22 cellular contexts compared by ENCODE assay signal in genomic region chr3:44918581-44918980, GRCh38. TPM values are rescaled to one million over a fixed set of nuclear protein-coding genes. Genes with fewer than 3 reads are reported as not detected.
DNase-seq lines count a peak whose midpoint lies in the region; ATAC-seq, FAIRE-seq and TF ChIP-seq lines count a peak whose summit lies in the region.
"Had no signal": no experiment of that assay in that cellular context is flagged by ENCODE, and none has a peak within 500 bp of the region (broad histone marks: within the 10 kb centered on the region; RNA-seq: fewer than 3 reads in every experiment).

No MANE protein-coding gene starts in this region.

- no peak overlapping the region for H2BK12ac ChIP-seq in neuronal stem cell (ENCODE audit: low read length)

- no peaks in the 10 kb centered on the region for H3K9me1 ChIP-seq in K562 (ENCODE audit: control insufficient read depth, insufficient read depth, low read length)

- H3K9me3 ChIP-seq in K562 (replicated peaks; ENCODE audit: control insufficient read depth, insufficient read depth, low read depth, low read length) (no peaks in the 10 kb centered on the region), neuronal stem cell (replicated peaks in 1 of 2; ENCODE audit: control insufficient read depth in 2 of 2, insufficient read depth in 1 of 2, low read depth in 1 of 2, low read length in 2 of 2) (no peaks in the 10 kb centered on the region), PC-9 (ENCODE audit: insufficient read depth, low read depth) (no peaks in the 10 kb centered on the region)
- H3K9me3 ChIP-seq: BLaER1, Peyer's patch had no signal

- no peak overlapping the region for H2BK5ac ChIP-seq in neuronal stem cell (ENCODE audit: low read length)

- intact Hi-C loops in K562 (cut with micrococcal nuclease), result loop anchor here (5.0 kb wide), 1 partner anchor 104 kb away; no protein-coding TSS in a partner anchor
- intact Hi-C loops in PC-9 (cut with micrococcal nuclease; ENCODE audit: unreplicated experiment), result loop anchor here (5.0 kb wide), 2 partner anchors 59 to 119 kb away; partner anchors contain the start of genes EXOSC7 and ZDHHC3

- no peak overlapping the region for H3K4ac ChIP-seq in neuronal stem cell (ENCODE audit: low read length)

- H3K79me2 ChIP-seq in GM23338 (replicated peaks; ENCODE audit: insufficient read depth), result no peaks in the 10 kb centered on the region
- H3K79me2 ChIP-seq in K562 (ENCODE audit: control insufficient read depth, insufficient read depth, low read length), result no peaks in the 10 kb centered on the region
- no peaks in the 10 kb centered on the region for H3K79me2 ChIP-seq in PC-9 (ENCODE audit: low read depth)

- H3K23ac ChIP-seq in neuronal stem cell (ENCODE audit: low read depth, low read length, poor library complexity), result no peak overlapping the region

- H3K36me3 ChIP-seq in GM23338 (ENCODE audit: insufficient read depth), result no peaks in the 10 kb centered on the region; the same call in 1 of the 2 replicates
- peaks cover 13% of the 10 kb centered on the region; the same call in 2 of the 3 replicates for H3K36me3 ChIP-seq in K562 (ENCODE audit: control insufficient read depth, insufficient read depth, low read length)
- peaks cover 4 to 41% of the 10 kb centered on the region in 2 donors for H3K36me3 ChIP-seq in neuronal stem cell (replicated peaks in 1 of 2; ENCODE audit: control insufficient read depth in 2 of 2, insufficient read depth in 2 of 2, low read length in 2 of 2)
- no peaks in the 10 kb centered on the region; the same call in 1 of the 2 replicates for H3K36me3 ChIP-seq in PC-9 (ENCODE audit: low read depth)

- H3K9me3 Mint-ChIP-seq in GM23338, result no peaks in the 10 kb centered on the region; the same call in 2 of the 3 replicates
- H3K9me3 Mint-ChIP-seq: CD4-positive, CD25-positive, alpha-beta regulatory T cell; IgD-negative memory B cell had no signal

- in situ Hi-C loops in K562 (cut with MboI), result no loop called here

- H4K20me1 ChIP-seq in GM23338 (replicated peaks; ENCODE audit: insufficient read depth), result no peaks in the 10 kb centered on the region
- no peaks in the 10 kb centered on the region for H4K20me1 ChIP-seq in K562 (replicated peaks; ENCODE audit: control insufficient read depth, insufficient read depth, low read length)
- no peaks in the 10 kb centered on the region for H4K20me1 ChIP-seq in PC-9 (ENCODE audit: insufficient read depth)
- H4K20me1 ChIP-seq: BLaER1 had no signal

- no peak overlapping the region for H3K27ac ChIP-seq in GM23338 (ENCODE audit: low read depth)
- no peak overlapping the region for H3K27ac ChIP-seq in K562 (ENCODE audit: extremely low read depth, low read depth, low read length)
- H3K27ac ChIP-seq in neuronal stem cell (replicated peaks; ENCODE audit: low read length), result no peak overlapping the region
- no peak overlapping the region for H3K27ac ChIP-seq in PC-9
- H3K27ac ChIP-seq: BLaER1, GM23248, Peyer's patch had no signal

- H3K79me1 ChIP-seq in neuronal stem cell (ENCODE audit: low read depth, low read length), result no peaks in the 10 kb centered on the region

- no peak overlapping the region for H3K4me3 Mint-ChIP-seq in GM23338
- H3K4me3 Mint-ChIP-seq: CD4-positive, CD25-positive, alpha-beta regulatory T cell; IgD-negative memory B cell had no signal

- no peak overlapping the region for H4K8ac ChIP-seq in neuronal stem cell (ENCODE audit: low read depth, low read length)

- H3K18ac ChIP-seq in neuronal stem cell (ENCODE audit: low read length), result peak overlapping the region; percentile 6

- peaks cover 7% of the 10 kb centered on the region; the same call in 2 of the 3 replicates for H3K36me3 Mint-ChIP-seq in GM23338 (ENCODE audit: low read depth)

- H3K4me2 ChIP-seq in GM23338 (no peak overlapping the region), K562 (ENCODE audit: insufficient read depth, low read length) (no peak overlapping the region), neuronal stem cell (ENCODE audit: insufficient read depth, low read length, poor library complexity, severe bottlenecking) (no peak overlapping the region), PC-9 (no peak overlapping the region)
- H3K4me2 ChIP-seq: BLaER1 had no signal

- H3F3A ChIP-seq in GM23338 (replicated peaks; ENCODE audit: low read depth) (no peaks in the 10 kb centered on the region), PC-9 (ENCODE audit: insufficient read depth, low read depth) (0 out of 2 replicates have a peak, but pooled peaks cover 6% of the 10 kb centered on the region)

- TF ChIP-seq CTCF in GM23338 (conservative IDR thresholded peaks at IDR 0.05; ENCODE audit: low read depth in 2 of 2), result peak in 1 of 2 experiments; percentile 12; a peak in 1 of 4 replicates
- TF ChIP-seq CTCF in K562 (IDR thresholded peaks at IDR 0.05 in 2 of 3, conservative IDR thresholded peaks at IDR 0.05 in 1 of 3; ENCODE audit: insufficient read depth in 2 of 3, low read depth in 1 of 3, low read length in 3 of 3), result no peak
- no peak for TF ChIP-seq CTCF in PC-9 (conservative IDR thresholded peaks at IDR 0.05)

- POLR2A ChIA-PET in K562 (lab: Yijun Ruan, JAX), result no interaction called here
- POLR2A ChIA-PET in PC-9 (lab: Charles Lee; ENCODE audit: unreplicated experiment), result no interaction called here

- no peak for TF ChIP-seq EP300 in K562 (IDR thresholded peaks at IDR 0.05; ENCODE audit: low read length)

- DNase-seq in GM23338 (ENCODE audit: low spot score), result peak; percentile 14
- DNase-seq in K562 (ENCODE audit: extremely low read depth in 1 of 4, low spot score in 3 of 4), result no peak
- DNase-seq in neuronal stem cell (ENCODE audit: low spot score), result no peak
- no peak for DNase-seq in PC-9
- DNase-seq in GDM1 (lab: John Stamatoyannopoulos, UW), result no peak
- DNase-seq: CD4-positive, CD25-positive, alpha-beta regulatory T cell; GM23248; HCEC 1CT; NCI-H1092 treated with DMSO at 0.1 percent for 48 hours; NCI-H1436; NCI-H187; NCI-H2081 treated with DMSO at 0.1 percent for 48 hours; NCI-H2171; NCI-H226; NCI-H510A; NCI-H69; SHP77 treated with DMSO at 0.1 percent for 48 hours had no signal

- ATAC-seq in GM23338 (no peak), K562 (no peak)

- no peak overlapping the region for H2AFZ ChIP-seq in GM23338
- H2AFZ ChIP-seq in K562 (ENCODE audit: low read depth, low read length), result no peak overlapping the region
- no peak overlapping the region for H2AFZ ChIP-seq in neuronal stem cell (ENCODE audit: low read length)
- no peak overlapping the region for H2AFZ ChIP-seq in PC-9
- H2AFZ ChIP-seq: GM23248 had no signal

- H2AK5ac ChIP-seq in neuronal stem cell (ENCODE audit: low read depth, low read length), result peak overlapping the region; percentile 24

- H2BK120ac ChIP-seq in neuronal stem cell (ENCODE audit: low read depth, low read length), result no peak overlapping the region

- H2BK15ac ChIP-seq in neuronal stem cell (ENCODE audit: low read length), result no peak overlapping the region

- no peak for TF ChIP-seq POLR2A in K562 (conservative IDR thresholded peaks at IDR 0.05)

- TF ChIP-seq RAD21 in K562 (CRISPR knock-in tag; conservative IDR thresholded peaks at IDR 0.05 in 1 of 2, IDR thresholded peaks at IDR 0.05 in 1 of 2), result no peak

- no peak overlapping the region for H4K91ac ChIP-seq in neuronal stem cell (ENCODE audit: low read depth, low read length, poor library complexity)

- H3K4me1 Mint-ChIP-seq in GM23338, result no peaks in the 10 kb centered on the region; the same call in 2 of the 3 replicates
- H3K4me1 Mint-ChIP-seq: CD4-positive, CD25-positive, alpha-beta regulatory T cell; IgD-negative memory B cell had no signal

- H3K4me1 ChIP-seq in GM23338 (ENCODE audit: insufficient read depth) (no peaks in the 10 kb centered on the region), K562 (replicated peaks in 1 of 2; ENCODE audit: control insufficient read depth in 2 of 2, insufficient read depth in 2 of 2, low read length in 2 of 2) (peaks cover 0 to under 1% of the 10 kb centered on the region in 2 experiments; a peak in 2 of 5 replicates), neuronal stem cell (ENCODE audit: control insufficient read depth in 2 of 2, insufficient read depth in 1 of 2, low read depth in 1 of 2, low read length in 2 of 2) (peaks cover 0 to 2% of the 10 kb centered on the region in 2 donors), PC-9 (replicated peaks; ENCODE audit: insufficient read depth) (no peaks in the 10 kb centered on the region)
- H3K4me1 ChIP-seq: BLaER1, Peyer's patch had no signal

- FAIRE-seq in K562 (lab: Jason Lieb, UNC), result no peak
- FAIRE-seq: A204.1, D721Med had no signal

- H3K14ac ChIP-seq in neuronal stem cell (ENCODE audit: low read length), result no peak overlapping the region

- BruUV-seq in K562 (replicated peaks; lab: Mats Ljungman, UMichigan) (no TSS peak), PC-9 (replicated peaks; lab: Mats Ljungman, UMichigan) (no TSS peak)

- no peaks in the 10 kb centered on the region for H3K27me3 ChIP-seq in GM23338 (ENCODE audit: insufficient read depth)
- no peaks in the 10 kb centered on the region for H3K27me3 ChIP-seq in K562 (ENCODE audit: control insufficient read depth in 2 of 2, insufficient read depth in 2 of 2, low read length in 2 of 2)
- H3K27me3 ChIP-seq in neuronal stem cell (ENCODE audit: control insufficient read depth in 3 of 3, insufficient read depth in 3 of 3, low read depth in 1 of 3, low read length in 3 of 3), result no peaks in the 10 kb centered on the region
- H3K27me3 ChIP-seq in PC-9 (ENCODE audit: insufficient read depth, low read depth), result no peaks in the 10 kb centered on the region
- H3K27me3 ChIP-seq: BLaER1, Peyer's patch had no signal

- no peak overlapping the region for H3K4me3 ChIP-seq in GM23338
- no peak overlapping the region for H3K4me3 ChIP-seq in K562
- peak overlapping the region in 1 of 2 donors; percentile 2 for H3K4me3 ChIP-seq in neuronal stem cell (ENCODE audit: low read length in 2 of 2)
- no peak overlapping the region for H3K4me3 ChIP-seq in PC-9
- H3K4me3 ChIP-seq: BLaER1, GM23248, Peyer's patch had no signal

- H3K27ac Mint-ChIP-seq in GM23338, result no peak overlapping the region
- H3K27ac Mint-ChIP-seq: CD4-positive, CD25-positive, alpha-beta regulatory T cell had no signal

- 80% methylated on average over 6 of the region's 6 CpGs for WGBS in K562 (ENCODE audit: insufficient coverage, low coverage, missing lambda C conversion rate)
- WGBS in neuronal stem cell (ENCODE audit: extremely low coverage in 2 of 2, insufficient read length in 2 of 2, insufficient replicate concordance in 1 of 2), 2 donors, result no CpG with 5 or more reads among the region's 6 CpGs

- H3K9ac ChIP-seq in K562 (ENCODE audit: insufficient read depth in 1 of 2, low read depth in 2 of 2, low read length in 2 of 2) (no peak overlapping the region), neuronal stem cell (ENCODE audit: low read depth, low read length, poor library complexity) (no peak overlapping the region)
- H3K9ac ChIP-seq: BLaER1, GM23248 had no signal

- H3K9me2 ChIP-seq in GM23338 (ENCODE audit: insufficient read depth), result no peaks in the 10 kb centered on the region
- H3K9me2 ChIP-seq in PC-9 (ENCODE audit: insufficient read depth), result no peaks in the 10 kb centered on the region

- no peaks in the 10 kb centered on the region for H3K27me3 Mint-ChIP-seq in GM23338 (ENCODE audit: insufficient read depth, low read depth, poor library complexity)
- H3K27me3 Mint-ChIP-seq: IgD-negative memory B cell had no signal

- CTCF ChIA-PET in K562 (lab: Yijun Ruan, JAX; ENCODE audit: low intra/inter-chr PET ratio) (no interaction called here), PC-9 (lab: Charles Lee) (no interaction called here)

RNA-seq across cellular contexts. Expression of gene TGM4, which starts 44.2 kb away (rescaled TPM):
- total RNA-seq in GM23338 (2014; rRNA removed; shearing (Covaris generic)), result not detected in 2 replicates
- polyA plus RNA-seq in GM23338 (2016; fragmentation: Nextera tagmentation; extraction: Ambion mirVana) (not detected in 2 replicates), K562 (2011; rRNA removed) (not detected in 2 replicates), K562 (2014; fragmentation: Illumina TruSeq; extraction: Trizol) (not detected in 2 replicates), K562 (2014; fragmentation: Nextera tagmentation; extraction: Ambion mirVana) (not detected), K562 (2014; rRNA removed) (not detected in 2 replicates)
- not detected in 2 replicates for total RNA-seq in K562 (2011; cell fraction: chromatin; rRNA removed; ENCODE audit: low replicate concordance)
- not detected in 2 replicates for total RNA-seq in K562 (2011; cell fraction: nucleolus; rRNA removed)
- total RNA-seq in K562 (2011; cell fraction: nucleoplasm; rRNA removed), result not detected in 2 replicates
- total RNA-seq in K562 (2014; rRNA removed) (not detected in 2 replicates), K562 (2014; rRNA removed; fragmentation: Illumina TruSeq; extraction: Trizol) (not detected in 2 replicates), K562 (2015; rRNA removed; fragmentation: Illumina TruSeq; extraction: Trizol) (not detected in 2 replicates), K562 (2021) (not detected in 2 replicates), PC-9 (2021) (0.61 and 0.63 TPM in 2 replicates)
- polyA plus RNA-seq in K562 (2011; cell fraction: cytosol; rRNA removed), result not detected in 2 replicates
- not detected in 2 replicates for polyA plus RNA-seq in K562 (2011; cell fraction: nucleus; rRNA removed)
- polyA plus RNA-seq in K562 (2012), result 0.03 TPM in 1 of 2 replicates, not detected in the other
- polyA minus RNA-seq in K562 (2011; rRNA and poly(A)+ RNA removed), result not detected in 2 replicates
- polyA minus RNA-seq in K562 (2011; cell fraction: cytosol; rRNA and poly(A)+ RNA removed), result not detected in 2 replicates
- not detected in 2 replicates for polyA minus RNA-seq in K562 (2011; cell fraction: nucleus; rRNA and poly(A)+ RNA removed)
- 0.07 TPM for polyA plus RNA-seq in neuronal stem cell (2013, experiment 1 of 2)
- 0.08 TPM for polyA plus RNA-seq in neuronal stem cell (2013, experiment 2 of 2)
- total RNA-seq: CD4-positive, CD25-positive, alpha-beta regulatory T cell; GM23248; Peyer's patch had no signal
- polyA plus RNA-seq: GM23248 had no signal

RNA-seq across cellular contexts. Expression of gene TMEM42, which starts 56.9 kb away (rescaled TPM):
- 7.4 and 9.0 TPM in 2 replicates for total RNA-seq in GM23338 (2014; rRNA removed; shearing (Covaris generic))
- polyA plus RNA-seq in GM23338 (2016; fragmentation: Nextera tagmentation; extraction: Ambion mirVana), result 13.3 and 14.3 TPM in 2 replicates
- total RNA-seq in K562 (2011; cell fraction: chromatin; rRNA removed; ENCODE audit: low replicate concordance), result 9.2 and 12.6 TPM in 2 replicates
- total RNA-seq in K562 (2011; cell fraction: nucleolus; rRNA removed), result 5.0 and 5.7 TPM in 2 replicates
- total RNA-seq in K562 (2011; cell fraction: nucleoplasm; rRNA removed), result 8.9 and 9.6 TPM in 2 replicates
- total RNA-seq in K562 (2014; rRNA removed), result 0.65 and 0.86 TPM in 2 replicates
- 0.93 and 1.1 TPM in 2 replicates for total RNA-seq in K562 (2014; rRNA removed; fragmentation: Illumina TruSeq; extraction: Trizol)
- 0.87 and 1.1 TPM in 2 replicates for total RNA-seq in K562 (2015; rRNA removed; fragmentation: Illumina TruSeq; extraction: Trizol)
- total RNA-seq in K562 (2021), result 1.6 TPM in 2 replicates
- 1.6 and 2.2 TPM in 2 replicates for polyA plus RNA-seq in K562 (2011; rRNA removed)
- 0.97 and 1.1 TPM in 2 replicates for polyA plus RNA-seq in K562 (2011; cell fraction: cytosol; rRNA removed)
- 6.8 and 8.7 TPM in 2 replicates for polyA plus RNA-seq in K562 (2011; cell fraction: nucleus; rRNA removed)
- 0.60 and 0.83 TPM in 2 replicates for polyA plus RNA-seq in K562 (2012)
- polyA plus RNA-seq in K562 (2014; fragmentation: Illumina TruSeq; extraction: Trizol), result 0.86 and 0.89 TPM in 2 replicates
- under 1 TPM; 0.53 to 0.98 TPM for polyA plus RNA-seq in K562 (2014; fragmentation: Nextera tagmentation; extraction: Ambion mirVana)
- 0.90 and 0.96 TPM in 2 replicates for polyA plus RNA-seq in K562 (2014; rRNA removed)
- polyA minus RNA-seq in K562 (2011; rRNA and poly(A)+ RNA removed), result 1.1 and 2.0 TPM in 2 replicates
- 2.3 and 4.6 TPM in 2 replicates for polyA minus RNA-seq in K562 (2011; cell fraction: cytosol; rRNA and poly(A)+ RNA removed)
- polyA minus RNA-seq in K562 (2011; cell fraction: nucleus; rRNA and poly(A)+ RNA removed), result 3.4 and 4.7 TPM in 2 replicates
- 24.1 TPM for polyA plus RNA-seq in neuronal stem cell (2013, experiment 1 of 2)
- polyA plus RNA-seq in neuronal stem cell (2013, experiment 2 of 2), result 24.5 TPM
- 18.2 and 22.4 TPM in 2 replicates for total RNA-seq in PC-9 (2021)

RNA-seq across cellular contexts. Expression of gene ZDHHC3, which starts 57.4 kb away (rescaled TPM):
- total RNA-seq in GM23338 (2014; rRNA removed; shearing (Covaris generic)), result 71.7 and 84.2 TPM in 2 replicates
- polyA plus RNA-seq in GM23338 (2016; fragmentation: Nextera tagmentation; extraction: Ambion mirVana) (27.5 and 28.9 TPM in 2 replicates), K562 (2011; rRNA removed) (120 and 137 TPM in 2 replicates), K562 (2014; fragmentation: Illumina TruSeq; extraction: Trizol) (98.3 and 100 TPM in 2 replicates), K562 (2014; fragmentation: Nextera tagmentation; extraction: Ambion mirVana) (10 to 100 TPM; 10.3 to 11.5 TPM), K562 (2014; rRNA removed) (50.4 and 57.0 TPM in 2 replicates)
- 109 and 142 TPM in 2 replicates for total RNA-seq in K562 (2011; cell fraction: chromatin; rRNA removed; ENCODE audit: low replicate concordance)
- total RNA-seq in K562 (2011; cell fraction: nucleolus; rRNA removed), result 125 and 127 TPM in 2 replicates
- 125 and 135 TPM in 2 replicates for total RNA-seq in K562 (2011; cell fraction: nucleoplasm; rRNA removed)
- total RNA-seq in K562 (2014; rRNA removed) (77.1 and 78.6 TPM in 2 replicates), K562 (2014; rRNA removed; fragmentation: Illumina TruSeq; extraction: Trizol) (60.2 and 61.9 TPM in 2 replicates), K562 (2015; rRNA removed; fragmentation: Illumina TruSeq; extraction: Trizol) (62.0 and 67.2 TPM in 2 replicates), K562 (2021) (78.4 and 81.8 TPM in 2 replicates), PC-9 (2021) (107 and 118 TPM in 2 replicates)
- 128 and 154 TPM in 2 replicates for polyA plus RNA-seq in K562 (2011; cell fraction: cytosol; rRNA removed)
- polyA plus RNA-seq in K562 (2011; cell fraction: nucleus; rRNA removed), result 109 and 127 TPM in 2 replicates
- polyA plus RNA-seq in K562 (2012), result 64.4 and 69.1 TPM in 2 replicates
- polyA minus RNA-seq in K562 (2011; rRNA and poly(A)+ RNA removed), result 182 and 274 TPM in 2 replicates
- polyA minus RNA-seq in K562 (2011; cell fraction: cytosol; rRNA and poly(A)+ RNA removed), result 53.8 and 89.1 TPM in 2 replicates
- 47.1 and 72.9 TPM in 2 replicates for polyA minus RNA-seq in K562 (2011; cell fraction: nucleus; rRNA and poly(A)+ RNA removed)
- polyA plus RNA-seq in neuronal stem cell (2013, experiment 1 of 2), result 39.5 TPM
- polyA plus RNA-seq in neuronal stem cell (2013, experiment 2 of 2), result 37.0 TPM

RNA-seq across cellular contexts. Expression of gene EXOSC7, which starts 57.5 kb away (rescaled TPM):
- 84.8 and 99.4 TPM in 2 replicates for total RNA-seq in GM23338 (2014; rRNA removed; shearing (Covaris generic))
- 114 and 120 TPM in 2 replicates for polyA plus RNA-seq in GM23338 (2016; fragmentation: Nextera tagmentation; extraction: Ambion mirVana)
- total RNA-seq in K562 (2011; cell fraction: chromatin; rRNA removed; ENCODE audit: low replicate concordance), result 124 and 137 TPM in 2 replicates
- 87.0 and 90.4 TPM in 2 replicates for total RNA-seq in K562 (2011; cell fraction: nucleolus; rRNA removed)
- total RNA-seq in K562 (2011; cell fraction: nucleoplasm; rRNA removed), result 129 and 185 TPM in 2 replicates
- total RNA-seq in K562 (2014; rRNA removed), result 112 and 119 TPM in 2 replicates
- total RNA-seq in K562 (2014; rRNA removed; fragmentation: Illumina TruSeq; extraction: Trizol), result 119 TPM in 2 replicates
- total RNA-seq in K562 (2015; rRNA removed; fragmentation: Illumina TruSeq; extraction: Trizol), result 105 and 107 TPM in 2 replicates
- 87.4 and 98.3 TPM in 2 replicates for total RNA-seq in K562 (2021)
- polyA plus RNA-seq in K562 (2011; rRNA removed), result 132 and 154 TPM in 2 replicates
- 67.9 and 117 TPM in 2 replicates for polyA plus RNA-seq in K562 (2011; cell fraction: cytosol; rRNA removed)
- 104 and 118 TPM in 2 replicates for polyA plus RNA-seq in K562 (2011; cell fraction: nucleus; rRNA removed)
- polyA plus RNA-seq in K562 (2012), result 61.4 and 143 TPM in 2 replicates
- polyA plus RNA-seq in K562 (2014; fragmentation: Illumina TruSeq; extraction: Trizol), result 88.5 and 99.2 TPM in 2 replicates
- 100 to 1,000 TPM; 236 to 237 TPM for polyA plus RNA-seq in K562 (2014; fragmentation: Nextera tagmentation; extraction: Ambion mirVana)
- 110 and 134 TPM in 2 replicates for polyA plus RNA-seq in K562 (2014; rRNA removed)
- 130 and 154 TPM in 2 replicates for polyA minus RNA-seq in K562 (2011; rRNA and poly(A)+ RNA removed)
- polyA minus RNA-seq in K562 (2011; cell fraction: cytosol; rRNA and poly(A)+ RNA removed), result 25.9 and 38.0 TPM in 2 replicates
- 37.3 and 60.9 TPM in 2 replicates for polyA minus RNA-seq in K562 (2011; cell fraction: nucleus; rRNA and poly(A)+ RNA removed)
- polyA plus RNA-seq in neuronal stem cell (2013, experiment 1 of 2), result 64.4 TPM
- polyA plus RNA-seq in neuronal stem cell (2013, experiment 2 of 2), result 64.4 TPM
- total RNA-seq in PC-9 (2021), result 56.2 and 58.0 TPM in 2 replicates
